ENCODE assay signal across 8 cellular contexts in the genomic region with DNA sequence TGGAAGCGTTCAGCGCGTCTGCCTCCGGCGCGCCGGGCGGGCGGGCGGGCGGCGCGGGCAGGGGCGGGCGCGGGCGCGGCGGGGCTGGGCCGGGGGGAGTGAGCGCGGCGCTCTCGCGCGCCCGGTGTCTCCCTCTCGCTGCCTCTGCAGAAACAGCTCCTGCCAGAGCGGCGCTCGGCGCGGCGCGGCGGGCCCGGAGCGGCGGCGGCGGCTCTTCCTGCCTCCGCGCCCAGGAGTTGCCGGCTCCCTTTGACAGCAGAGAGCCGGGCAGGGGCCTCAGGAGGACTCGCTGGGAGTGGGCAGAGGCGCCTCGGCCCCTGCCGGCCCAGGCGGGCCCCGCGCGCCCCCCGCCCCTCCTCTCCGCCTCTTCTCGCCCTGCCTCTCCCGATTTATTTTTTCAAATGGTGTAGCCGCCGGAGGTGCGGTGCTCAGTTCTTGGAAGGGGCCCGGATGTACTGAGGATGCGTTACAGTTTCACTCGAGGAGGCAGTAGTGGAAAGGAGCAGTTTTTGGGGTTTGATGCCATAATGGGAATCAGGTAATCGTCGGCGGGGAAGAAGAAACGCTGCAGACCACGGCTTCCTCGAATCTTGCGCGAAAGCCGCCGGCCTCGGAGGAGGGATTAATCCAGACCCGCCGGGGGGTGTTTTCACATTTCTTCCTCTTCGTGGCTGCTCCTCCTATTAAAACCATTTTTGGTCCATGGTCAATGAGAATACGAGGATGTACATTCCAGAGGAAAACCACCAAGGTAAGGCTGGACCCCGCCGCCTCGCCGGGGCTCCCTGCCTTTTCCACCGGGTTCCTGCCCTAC. TPM values are rescaled to one million over a fixed set of nuclear protein-coding genes. Genes with fewer than 3 reads are reported as not detected.
DNase-seq lines count a peak whose midpoint lies in the region; ATAC-seq and TF ChIP-seq lines count a peak whose summit lies in the region.

A gene (plus strand): TSS at position 127 of the 814 bp plus-strand sequence. CDS start 576 bp downstream, at position 703.

- TF ChIP-seq CTCF in epithelial cell of proximal tubule (conservative IDR thresholded peaks at IDR 0.05; ENCODE audit: low read depth, low read length): no peak

- H3K4me3 ChIP-seq in epithelial cell of proximal tubule (ENCODE audit: low read depth, low read length): peak within 1 kb of the TSS; percentile 39

- ATAC-seq in GM21390 (IDR thresholded peaks at IDR 0.05; ENCODE audit: unreplicated experiment): no peak
- ATAC-seq in HG03521 (IDR thresholded peaks at IDR 0.05; ENCODE audit: unreplicated experiment): no peak

- DNase-seq in EL (peak; percentile 67), NCI-H128 (lab: John Stamatoyannopoulos, UW; ENCODE audit: unreplicated experiment) (peak; percentile 20), epithelial cell of proximal tubule (ENCODE audit: low read depth) (no peak), mesenteric fat pad (ENCODE audit: low spot score) (peak; percentile 81), stromal cell of bone marrow (ENCODE audit: low read depth) (peak; percentile 51)
- peak; percentile 34 for DNase-seq in activated CD4-positive, alpha-beta T cell treated with anti-CD3 and anti-CD28 coated beads, Interleukin-2, amount 50 U/mL, for 1 hour

RNA-seq across cellular contexts. Expression of the gene that starts here (rescaled TPM):
- total RNA-seq in epithelial cell of proximal tubule: not detected in 2 replicates
- 6.8 TPM for total RNA-seq in mesenteric fat pad
